In the genomic region with DNA sequence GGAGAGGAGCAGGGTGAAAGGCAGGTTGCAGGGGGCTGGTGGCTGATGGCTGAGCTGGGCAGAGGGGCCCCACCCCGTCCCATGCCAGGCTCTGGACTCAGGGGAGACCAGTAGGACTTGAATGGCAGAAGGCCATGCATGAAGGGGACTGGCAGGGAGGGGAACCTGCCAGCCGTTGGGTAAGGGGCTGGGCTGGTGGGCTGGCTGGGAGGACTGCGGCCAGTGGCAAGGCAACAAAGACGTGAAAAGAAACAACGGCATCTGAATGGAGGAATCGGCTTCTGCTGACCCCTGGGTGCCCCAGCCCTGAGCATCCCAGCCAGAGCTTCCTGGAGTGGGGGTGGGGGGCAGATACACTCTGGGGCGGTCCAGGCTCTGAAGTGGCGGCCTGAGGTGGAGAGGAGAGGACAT, we compare ENCODE assay signal across 15 cellular contexts. TPM values are rescaled to one million over a fixed set of nuclear protein-coding genes. Genes with fewer than 3 reads are reported as not detected.
A peak's percentile ranks its signal among the peaks of the same experiment; 100 is the strongest.
DNase-seq lines count a peak whose midpoint lies in the region; ATAC-seq and TF ChIP-seq lines count a peak whose summit lies in the region.
"Had no signal": no experiment of that assay in that cellular context is flagged by ENCODE, and none has a peak within 500 bp of the region (broad histone marks: within the 10 kb centered on the region; RNA-seq: fewer than 3 reads in every experiment).

No MANE protein-coding gene starts in this region.

- no TSS peak for BruUV-seq in Caco-2 (replicated peaks; lab: Mats Ljungman, UMichigan)

- H3K79me2 ChIP-seq in osteoblast (ENCODE audit: insufficient read depth, low read length) = no peaks in the 10 kb centered on the region

- H3K27me3 ChIP-seq in Caco-2 (replicated peaks; ENCODE audit: control insufficient read depth, insufficient read depth, low read length) (no peaks in the 10 kb centered on the region), iPS-18a (ENCODE audit: control insufficient read depth, insufficient read depth, low read length) (no peaks in the 10 kb centered on the region), osteoblast (ENCODE audit: insufficient read depth, low read length) (no peaks in the 10 kb centered on the region)
- H3K27me3 ChIP-seq: brain microvascular endothelial cell had no signal

- POLR2A ChIA-PET in Caco-2 (lab: Charles Lee) = interaction anchor here (0.6 to 2.2 kb wide), 3 partner anchors 10 to 40 kb away, joined by 5 to 9 read pairs (median 5); no protein-coding TSS in a partner anchor

- H3K36me3 Mint-ChIP-seq in Caco-2 (ENCODE audit: insufficient read depth, unreplicated experiment) (peaks cover 52% of the 10 kb centered on the region), T-helper 17 cell (ENCODE audit: low read depth) (no peaks in the 10 kb centered on the region)

- H3K4me1 ChIP-seq in Caco-2 = peaks cover 43% of the 10 kb centered on the region
- peaks cover 18% of the 10 kb centered on the region for H3K4me1 ChIP-seq in iPS-18a (ENCODE audit: control insufficient read depth, low read depth, low read length)
- H3K4me1 ChIP-seq in osteoblast (ENCODE audit: insufficient read depth, low read length) = peaks cover 12% of the 10 kb centered on the region

- no peaks in the 10 kb centered on the region for H3K27me3 Mint-ChIP-seq in Caco-2 (ENCODE audit: insufficient read depth, unreplicated experiment)
- H3K27me3 Mint-ChIP-seq in T-helper 17 cell = no peaks in the 10 kb centered on the region
- H3K27me3 Mint-ChIP-seq: effector memory CD8-positive, alpha-beta T cell; naive thymus-derived CD8-positive, alpha-beta T cell had no signal

- no peak overlapping the region for H3K4me2 ChIP-seq in osteoblast (ENCODE audit: insufficient read depth, low read length)

- ATAC-seq in T-helper 17 cell (no peak), GM21360 (IDR thresholded peaks at IDR 0.05; ENCODE audit: unreplicated experiment) (no peak)
- ATAC-seq: effector memory CD8-positive, alpha-beta T cell had no signal

- H3K4me3 Mint-ChIP-seq in Caco-2 (ENCODE audit: unreplicated experiment) (peak overlapping the region; percentile 56), T-helper 17 cell (peak overlapping the region; percentile 36)
- H3K4me3 Mint-ChIP-seq: effector memory CD8-positive, alpha-beta T cell had no signal

- H3K4me3 ChIP-seq in Caco-2 (ENCODE audit: low read depth, low read length) (no peak overlapping the region), iPS-18a (ENCODE audit: low read length) (peak overlapping the region; percentile 43), osteoblast (ENCODE audit: insufficient read depth, low read length) (no peak overlapping the region)
- H3K4me3 ChIP-seq: stomach had no signal

- H3K27ac Mint-ChIP-seq in Caco-2 (ENCODE audit: unreplicated experiment) = peak overlapping the region; percentile 35
- peak overlapping the region; percentile 11 for H3K27ac Mint-ChIP-seq in T-helper 17 cell

- H3K9me3 ChIP-seq in Caco-2 (no peaks in the 10 kb centered on the region), T-helper 17 cell (ENCODE audit: control insufficient read depth, low read length, poor library complexity, severe bottlenecking) (no peaks in the 10 kb centered on the region), iPS-18a (ENCODE audit: control insufficient read depth, low read depth, low read length) (no peaks in the 10 kb centered on the region), osteoblast (ENCODE audit: low read depth, low read length) (no peaks in the 10 kb centered on the region)
- H3K9me3 ChIP-seq: stomach had no signal

- DNase-seq in Caco-2 (no peak), T-helper 17 cell (no peak), osteoblast (ENCODE audit: insufficient read length, low spot score, missing footprints) (peak; percentile 84), NCI-H1436 (lab: John Stamatoyannopoulos, UW) (no peak), germinal center (ENCODE audit: low spot score) (no peak)
- DNase-seq in activated CD4-positive, alpha-beta T cell treated with anti-CD3 and anti-CD28 coated beads for 4 hours = no peak
- DNase-seq: brain microvascular endothelial cell; DMS 273 treated with DMSO at 0.1 percent for 48 hours; effector memory CD8-positive, alpha-beta T cell; naive thymus-derived CD8-positive, alpha-beta T cell; NCI-H1105; NCI-H345 had no signal

- H3K4me1 Mint-ChIP-seq in Caco-2 (ENCODE audit: low read depth, unreplicated experiment) = peaks cover 33% of the 10 kb centered on the region
- H3K4me1 Mint-ChIP-seq in T-helper 17 cell = peaks cover 11% of the 10 kb centered on the region

- H2AFZ ChIP-seq in osteoblast (ENCODE audit: low read length) = no peak overlapping the region

- peak overlapping the region; percentile 1 for H3K9ac ChIP-seq in iPS-18a (ENCODE audit: low read length)

- intact Hi-C loops in Caco-2 (cut with micrococcal nuclease; ENCODE audit: unreplicated experiment) = no loop called here

- TF ChIP-seq CTCF in Caco-2 (IDR thresholded peaks at IDR 0.05; ENCODE audit: insufficient read depth in 1 of 2, low read depth in 1 of 2, low read length in 1 of 2, severe bottlenecking in 1 of 2, unreplicated experiment in 1 of 2) (no peak), osteoblast (IDR thresholded peaks at IDR 0.05; ENCODE audit: extremely low read depth, low read depth, low read length) (no peak)

- CTCF ChIA-PET in Caco-2 (lab: Charles Lee) = interaction anchor here (0.5 to 2.2 kb wide), 6 partner anchors 10 to 87 kb away, joined by 3 to 11 read pairs (median 4); a partner anchor contains a TSS

- peaks cover 11% of the 10 kb centered on the region for H4K20me1 ChIP-seq in osteoblast (ENCODE audit: insufficient read depth, low read length)

- no peaks in the 10 kb centered on the region for H3K9me3 Mint-ChIP-seq in Caco-2 (ENCODE audit: unreplicated experiment)
- H3K9me3 Mint-ChIP-seq: effector memory CD8-positive, alpha-beta T cell; naive thymus-derived CD8-positive, alpha-beta T cell had no signal

- peaks cover 1% of the 10 kb centered on the region; the same call in 1 of the 2 replicates for H3K36me3 ChIP-seq in Caco-2 (ENCODE audit: control insufficient read depth, insufficient read depth, low read length)
- H3K36me3 ChIP-seq in iPS-18a (ENCODE audit: control insufficient read depth, low read depth, low read length) = no peaks in the 10 kb centered on the region
- H3K36me3 ChIP-seq in osteoblast (ENCODE audit: insufficient read depth, low read length) = no peaks in the 10 kb centered on the region
- H3K36me3 ChIP-seq: brain microvascular endothelial cell had no signal

- no peak overlapping the region for H3K27ac ChIP-seq in iPS-18a (ENCODE audit: low read length)
- H3K27ac ChIP-seq in osteoblast (ENCODE audit: low read depth, low read length) = no peak overlapping the region
- H3K27ac ChIP-seq: brain microvascular endothelial cell, stomach had no signal

RNA-seq across cellular contexts. Expression of a gene that starts 11.6 kb away (rescaled TPM):
- total RNA-seq in Caco-2 (2022) (128 and 146 TPM in 2 replicates), T-helper 17 cell (10 to 100 TPM; 30.6 to 42.2 TPM), osteoblast (13.8 and 15.0 TPM in 2 replicates)

RNA-seq across cellular contexts. Expression of a gene that starts 16.9 kb away (rescaled TPM):
- total RNA-seq in Caco-2 (2022) = 2.9 and 4.1 TPM in 2 replicates
- total RNA-seq in T-helper 17 cell = 10 to 100 TPM; 50.3 to 58.5 TPM
- 8.0 and 8.7 TPM in 2 replicates for total RNA-seq in osteoblast

RNA-seq across cellular contexts. Expression of a gene that starts 20.8 kb away (rescaled TPM):
- 67.1 and 68.7 TPM in 2 replicates for total RNA-seq in Caco-2 (2022)
- total RNA-seq in T-helper 17 cell = 100 to 1,000 TPM; 109 to 114 TPM
- 54.2 and 58.3 TPM in 2 replicates for total RNA-seq in osteoblast

RNA-seq across cellular contexts. Expression of a gene that starts 53.7 kb away (rescaled TPM):
- 6.7 and 8.3 TPM in 2 replicates for total RNA-seq in Caco-2 (2022)
- 10 to 100 TPM; 43.9 to 58.0 TPM for total RNA-seq in T-helper 17 cell
- 23.9 and 28.2 TPM in 2 replicates for total RNA-seq in osteoblast
